In the genomic region with DNA sequence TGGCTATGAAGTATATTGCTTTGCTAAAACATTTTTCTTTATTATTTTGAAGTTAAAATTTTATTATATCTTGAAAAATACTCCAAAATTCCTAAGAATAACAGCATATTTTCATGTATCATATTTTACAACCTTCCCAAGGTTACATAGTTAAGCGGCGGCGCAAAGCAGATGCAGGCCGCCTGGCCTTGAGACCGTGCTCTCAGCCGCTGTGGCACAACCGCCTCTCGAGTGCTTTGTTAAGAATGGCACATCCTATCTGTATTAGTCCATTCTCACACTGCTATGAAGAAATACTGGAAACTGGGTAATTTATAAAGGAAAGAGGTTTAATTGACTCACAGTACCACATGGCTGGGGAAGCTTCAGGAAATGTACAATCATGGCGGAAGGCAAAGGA, we compare ENCODE assay signal across 1 cellular context.
TF ChIP-seq lines count a peak whose summit lies in the region.

No MANE protein-coding gene starts in this region.

TF ChIP-seq in IMR-90, 13 proteins besides CTCF, POLR2A, EP300 and RAD21 (continued from another document):
- TF ChIP-seq FOS (IDR thresholded peaks at IDR 0.05; ENCODE audit: low read depth, low read length) (no peak), RFX5 (IDR thresholded peaks at IDR 0.05; ENCODE audit: low read depth, low read length) (no peak), CEBPB (IDR thresholded peaks at IDR 0.05; ENCODE audit: low read depth, low read length) (no peak), BHLHE40 (IDR thresholded peaks at IDR 0.05; ENCODE audit: low read depth, low read length) (no peak), MXI1 (IDR thresholded peaks at IDR 0.05; ENCODE audit: borderline replicate concordance, low read depth, low read length) (no peak), NFE2L2 (IDR thresholded peaks at IDR 0.05; ENCODE audit: low read depth, low read length) (no peak)
- TF ChIP-seq, protein P1, sequence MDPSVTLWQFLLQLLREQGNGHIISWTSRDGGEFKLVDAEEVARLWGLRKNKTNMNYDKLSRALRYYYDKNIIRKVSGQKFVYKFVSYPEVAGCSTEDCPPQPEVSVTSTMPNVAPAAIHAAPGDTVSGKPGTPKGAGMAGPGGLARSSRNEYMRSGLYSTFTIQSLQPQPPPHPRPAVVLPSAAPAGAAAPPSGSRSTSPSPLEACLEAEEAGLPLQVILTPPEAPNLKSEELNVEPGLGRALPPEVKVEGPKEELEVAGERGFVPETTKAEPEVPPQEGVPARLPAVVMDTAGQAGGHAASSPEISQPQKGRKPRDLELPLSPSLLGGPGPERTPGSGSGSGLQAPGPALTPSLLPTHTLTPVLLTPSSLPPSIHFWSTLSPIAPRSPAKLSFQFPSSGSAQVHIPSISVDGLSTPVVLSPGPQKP (IDR thresholded peaks at IDR 0.05; ENCODE audit: borderline replicate concordance, low read depth, low read length): no peak
